Comparison of ENCODE assay signal across 8 cellular contexts in the genomic region with DNA sequence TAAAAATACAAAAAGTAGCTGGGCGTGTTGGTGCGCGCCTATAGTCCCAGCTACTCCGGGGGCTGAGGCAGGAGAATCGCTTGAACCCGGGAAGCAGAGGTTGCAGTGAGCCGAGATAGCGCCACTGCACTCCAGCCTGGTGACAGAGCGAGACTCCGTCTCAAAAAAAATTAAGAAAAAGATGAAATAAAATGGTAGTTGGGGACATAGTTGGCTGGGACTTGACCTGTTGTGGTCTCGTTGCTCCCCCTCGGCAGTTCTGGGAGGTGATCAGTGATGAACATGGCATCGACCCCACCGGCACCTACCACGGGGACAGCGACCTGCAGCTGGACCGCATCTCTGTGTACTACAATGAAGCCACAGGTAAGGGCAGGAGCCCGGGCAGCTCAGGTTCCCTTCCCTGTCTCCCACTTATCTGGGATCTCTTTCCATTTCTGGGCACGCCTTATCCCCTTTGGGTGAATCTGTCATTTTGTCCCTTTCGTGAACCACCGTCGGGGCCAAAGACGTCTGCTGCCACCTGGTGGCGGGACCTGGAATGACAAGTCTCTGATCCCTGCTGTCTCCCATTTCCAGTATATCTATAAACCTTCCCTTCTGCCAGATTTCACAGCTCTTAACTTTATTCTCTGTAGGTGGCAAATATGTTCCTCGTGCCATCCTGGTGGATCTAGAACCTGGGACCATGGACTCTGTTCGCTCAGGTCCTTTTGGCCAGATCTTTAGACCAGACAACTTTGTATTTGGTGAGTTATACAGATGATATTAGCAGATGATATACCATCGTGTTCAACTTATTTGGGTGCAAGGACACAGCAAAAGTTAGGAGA. TPM values are rescaled to one million over a fixed set of nuclear protein-coding genes. Genes with fewer than 3 reads are reported as not detected.
DNase-seq lines count a peak whose midpoint lies in the region; ATAC-seq and TF ChIP-seq lines count a peak whose summit lies in the region.

No MANE protein-coding gene starts in this region.

- peaks cover 56% of the 10 kb centered on the region for H3K36me3 Mint-ChIP-seq in T-helper 1 cell treated with Interleukin-12 subunit alpha and Interleukin-12 subunit beta and Interleukin-4 antibody, amounts not matched to agents 30 μg/mL and 1 μg/mL, for 36 hours (ENCODE audit: low read depth)

- DNase-seq in NCI-H1092 treated with DMSO at 0.1 percent for 48 hours (lab: John Stamatoyannopoulos, UW) (peak; percentile 50), amygdala (lab: John Stamatoyannopoulos, UW) (peak in 49 of 56 donors; percentile 11 to 89 (median 62)), left ventricle myocardium superior (peak; percentile 89), prostate gland (ENCODE audit: low spot score) (peak; percentile 81), vagina (ENCODE audit: extremely low spot score in 2 of 2) (peak in 1 of 2 donors; percentile 94)

- H3K4me3 ChIP-seq in prostate gland: peak overlapping the region; percentile 60 to 88
- H3K4me3 ChIP-seq in vagina: peak overlapping the region; percentile 84 to 92

- H3K27ac ChIP-seq in prostate gland (peak overlapping the region; percentile 88 to 96), vagina (peak overlapping the region; percentile 94)

- peak overlapping the region; percentile 85 for H3K27ac Mint-ChIP-seq in T-helper 1 cell treated with Interleukin-12 subunit alpha and Interleukin-12 subunit beta and Interleukin-4 antibody, amounts not matched to agents 30 μg/mL and 1 μg/mL, for 36 hours

- H3K4me1 Mint-ChIP-seq in T-helper 1 cell treated with Interleukin-12 subunit alpha and Interleukin-12 subunit beta and Interleukin-4 antibody, amounts not matched to agents 30 μg/mL and 1 μg/mL, for 36 hours (ENCODE audit: low read depth): peaks cover 42% of the 10 kb centered on the region

- H3K4me1 ChIP-seq in prostate gland (replicated peaks): peaks cover 6% of the 10 kb centered on the region
- peaks cover 70% of the 10 kb centered on the region for H3K4me1 ChIP-seq in vagina

- intact Hi-C loops in left ventricle myocardium superior (cut with micrococcal nuclease): loop anchor here (2.0 kb wide), 1 partner anchor 44 kb away; no protein-coding TSS in a partner anchor
- intact Hi-C loops in prostate gland (cut with DNase I): loop anchor here (1.0 to 5.0 kb wide), 2 partner anchors 43 to 165 kb away; partner anchors contain the start of genes GNL1 and PRR3
- intact Hi-C loops in vagina (cut with DNase I): loop anchor here (1.0 to 5.0 kb wide), 2 partner anchors 43 to 235 kb away; partner anchors contain the start of gene HLA-E

- 6% methylated on average over 27 of the region's 27 CpGs for WGBS in prostate gland

- peak overlapping the region; percentile 99 for H3K4me3 Mint-ChIP-seq in T-helper 1 cell treated with Interleukin-12 subunit alpha and Interleukin-12 subunit beta and Interleukin-4 antibody, amounts not matched to agents 30 μg/mL and 1 μg/mL, for 36 hours

- TF ChIP-seq POLR2A in prostate gland (IDR thresholded peaks at IDR 0.05) (no peak), vagina (IDR thresholded peaks at IDR 0.05) (no peak)

- H3K36me3 ChIP-seq in prostate gland (peaks cover 0 to 10% of the 10 kb centered on the region in 2 donors), vagina (peaks cover 0 to 41% of the 10 kb centered on the region in 2 donors)

- peak; percentile 42 for TF ChIP-seq CTCF in GM12801 (IDR thresholded peaks at IDR 0.05; ENCODE audit: extremely low read depth, insufficient read length)
- peak; percentile 94 to 99 (median 98) for TF ChIP-seq CTCF in prostate gland (IDR thresholded peaks at IDR 0.05)
- TF ChIP-seq CTCF in vagina (IDR thresholded peaks at IDR 0.05): peak; percentile 94 to 98 (median 95)

- ATAC-seq in left ventricle myocardium superior (peak; percentile 8), HG02973 (IDR thresholded peaks at IDR 0.05; ENCODE audit: unreplicated experiment) (no peak)

- H3K27me3 Mint-ChIP-seq in T-helper 1 cell treated with Interleukin-12 subunit alpha and Interleukin-12 subunit beta and Interleukin-4 antibody, amounts not matched to agents 30 μg/mL and 1 μg/mL, for 36 hours (ENCODE audit: low read depth): no peaks in the 10 kb centered on the region

- no peaks in the 10 kb centered on the region for H3K27me3 ChIP-seq in prostate gland (replicated peaks; ENCODE audit: insufficient read depth)
- H3K27me3 ChIP-seq in vagina: no peaks in the 10 kb centered on the region

- H3K9me3 Mint-ChIP-seq in T-helper 1 cell treated with Interleukin-12 subunit alpha and Interleukin-12 subunit beta and Interleukin-4 antibody, amounts not matched to agents 30 μg/mL and 1 μg/mL, for 36 hours: no peaks in the 10 kb centered on the region

- H3K9me3 ChIP-seq in prostate gland: no peaks in the 10 kb centered on the region
- no peaks in the 10 kb centered on the region for H3K9me3 ChIP-seq in vagina

RNA-seq across cellular contexts. Expression of gene TUBB, which starts 2.3 kb away (rescaled TPM):
- total RNA-seq in left ventricle myocardium superior (196 TPM), prostate gland (100 to 1,000 TPM; 196 to 270 TPM), vagina (293 TPM)

RNA-seq across cellular contexts. Expression of gene MDC1, which starts 5.4 kb away (rescaled TPM):
- total RNA-seq in left ventricle myocardium superior (13.2 TPM), prostate gland (10 to 100 TPM; 20.5 to 26.3 TPM), vagina (12.3 TPM)

RNA-seq across cellular contexts. Expression of gene FLOT1, which starts 20.0 kb away (rescaled TPM):
- total RNA-seq in left ventricle myocardium superior (238 TPM), prostate gland (100 to 1,000 TPM; 117 to 133 TPM), vagina (165 TPM)

RNA-seq across cellular contexts. Expression of gene IER3, which starts 21.9 kb away (rescaled TPM):
- total RNA-seq in left ventricle myocardium superior: 12.7 TPM
- total RNA-seq in prostate gland: 10 to 100 TPM; 13.9 to 26.4 TPM
- total RNA-seq in vagina: 40.5 TPM

RNA-seq across cellular contexts. Expression of gene NRM, which starts 31.7 kb away (rescaled TPM):
- total RNA-seq in left ventricle myocardium superior (4.6 TPM), prostate gland (1 to 10 TPM; 5.9 to 7.3 TPM), vagina (6.1 TPM)

Comparison
In these comparisons a context has a peak if more than half of its experiments do, and no peak if none do; other contexts are left out.
1. CTCF ChIP-seq: peak in every context shown above with its lines; median percentile 98 in prostate gland; 95 in vagina; 42 in GM12801.